26 cellular contexts compared by ENCODE assay signal in the genomic region with DNA sequence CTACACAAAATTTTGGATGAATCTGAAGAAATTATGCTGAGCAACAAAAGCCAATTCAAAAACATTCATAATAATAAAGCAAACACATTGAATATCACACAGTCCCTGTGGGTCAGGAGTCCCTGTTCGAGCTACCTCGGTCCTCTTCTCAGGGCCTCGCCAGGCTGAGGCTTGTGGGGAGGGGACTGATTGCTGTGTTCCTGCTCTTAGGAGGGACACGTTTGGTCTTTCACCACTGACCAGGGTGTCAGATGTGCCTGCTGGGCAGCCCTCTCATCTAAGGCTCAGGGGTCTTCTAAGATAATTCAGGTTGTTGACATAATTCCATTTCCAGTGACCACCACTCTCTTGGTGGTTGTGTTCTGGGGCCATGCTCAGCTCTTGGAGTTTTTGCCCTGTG.
"Had no signal": no experiment of that assay in that cellular context is flagged by ENCODE, and none has a peak within 500 bp of the region (broad histone marks: within the 10 kb centered on the region; RNA-seq: fewer than 3 reads in every experiment).

No MANE protein-coding gene starts in this region.

- H3K27ac ChIP-seq: left lung, lower lobe of right lung, neural progenitor cell, ovary, right atrium auricular region, tibial nerve, upper lobe of left lung had no signal

- H3K36me3 ChIP-seq: left lung, lower lobe of right lung, neural progenitor cell, ovary, right atrium auricular region, tibial nerve, upper lobe of left lung had no signal

- DNase-seq: hippocampal formation; left colon; lower lobe of right lung; mammary epithelial cell; mesenchymal stem cell; naive B cell; natural killer cell; nephron progenitor cell; ovary; small intestine; stimulated activated CD4-positive, alpha-beta T cell treated with anti-CD3 and anti-CD28 coated beads, Interleukin-1b, Interleukin-23, amount 100 ng/mL, for 48 hours; stimulated activated CD4-positive, alpha-beta T cell treated with anti-CD3 and anti-CD28 coated beads, Interleukin-2, amount 100 ng/mL, for 48 hours; stimulated activated CD4-positive, alpha-beta T cell treated with anti-CD3 and anti-CD28 coated beads, Interleukin-4, amount 100 ng/mL, for 4 hours; stimulated activated CD8-positive, alpha-beta memory T cell treated with anti-CD3 and anti-CD28 coated beads, Interleukin-4, amount 100 ng/mL, for 48 hours; stimulated activated naive CD4-positive, alpha-beta T cell treated with Interleukin-2 at 50 U/mL for 16 hours; stimulated activated naive CD8-positive, alpha-beta T cell treated with anti-CD3 and anti-CD28 coated beads, Interleukin-15, amount 100 ng/mL, for 72 hours; substantia nigra; upper lobe of left lung had no signal

- H3K27me3 ChIP-seq: left lung, neural progenitor cell, ovary, right atrium auricular region, tibial nerve, upper lobe of left lung had no signal

- H2AFZ ChIP-seq: neural progenitor cell had no signal

- H3K4me2 ChIP-seq: neural progenitor cell had no signal

- ATAC-seq: left colon; left lung; lower lobe of right lung; natural killer cell; sciatic nerve; stimulated activated memory B cell treated with anti-CD40 and anti-IgM and Interleukin-4, amounts not matched to agents 10 μg/mL and 1 μg/mL and 100 μg/mL, for 72 hours; stimulated activated naive CD8-positive, alpha-beta T cell treated with anti-CD3 and anti-CD28 coated beads, Interleukin-15, amount 100 ng/mL, for 72 hours had no signal

- H3K4me1 ChIP-seq: left lung, lower lobe of right lung, right atrium auricular region, tibial nerve, upper lobe of left lung had no signal

- H3K4me3 ChIP-seq: left lung, lower lobe of right lung, neural progenitor cell, ovary, right atrium auricular region, tibial nerve, upper lobe of left lung had no signal

- FAIRE-seq: keratinocyte, small intestine, urothelium cell line had no signal

- H3K9me3 ChIP-seq: lower lobe of right lung, ovary had no signal

- H3K9ac ChIP-seq: neural progenitor cell had no signal
